16 cellular contexts compared by ENCODE assay signal in genomic region chr3:41991399-41991798, GRCh38. TPM values are rescaled to one million over a fixed set of nuclear protein-coding genes. Genes with fewer than 3 reads are reported as not detected.
DNase-seq lines count a peak whose midpoint lies in the region; ATAC-seq and TF ChIP-seq lines count a peak whose summit lies in the region.
"Had no signal": no experiment of that assay in that cellular context is flagged by ENCODE, and none has a peak within 500 bp of the region (broad histone marks: within the 10 kb centered on the region; RNA-seq: fewer than 3 reads in every experiment).

No MANE protein-coding gene starts in this region.

- peaks cover 16% of the 10 kb centered on the region for H3K4me1 ChIP-seq in PC-3 (ENCODE audit: insufficient read depth, low read length)
- H3K4me1 ChIP-seq: BLaER1 had no signal

- peak overlapping the region; percentile 16 for H3K4me2 ChIP-seq in PC-3 (ENCODE audit: low read length)
- H3K4me2 ChIP-seq: BLaER1, GM23338 had no signal

- no peak overlapping the region for H3K4me3 ChIP-seq in PC-3 (ENCODE audit: low read length)
- H3K4me3 ChIP-seq: BLaER1, GM23338 had no signal

- peaks cover 7% of the 10 kb centered on the region for H3K27me3 Mint-ChIP-seq in stimulated activated naive CD8-positive, alpha-beta T cell treated with anti-CD3 and anti-CD28 coated beads, Interleukin-15, amount 100 ng/mL, for 72 hours

- no peaks in the 10 kb centered on the region for H3K9me3 Mint-ChIP-seq in stimulated activated naive CD8-positive, alpha-beta T cell treated with anti-CD3 and anti-CD28 coated beads, Interleukin-15, amount 100 ng/mL, for 72 hours
- H3K9me3 Mint-ChIP-seq: CD4-positive, CD25-positive, alpha-beta regulatory T cell; GM23338 had no signal

- ATAC-seq in PC-3, result peak; percentile 63
- no peak for ATAC-seq in stimulated activated naive CD8-positive, alpha-beta T cell treated with anti-CD3 and anti-CD28 coated beads, Interleukin-15, amount 100 ng/mL, for 72 hours
- ATAC-seq in Right ventricle myocardium inferior, result no peak
- ATAC-seq: GM23338 had no signal

- no peaks in the 10 kb centered on the region for H4K20me1 ChIP-seq in PC-3 (ENCODE audit: low read length)
- H4K20me1 ChIP-seq: BLaER1 had no signal

- no peaks in the 10 kb centered on the region for H3K79me2 ChIP-seq in PC-3 (ENCODE audit: low read length)

- H3F3A ChIP-seq in PC-3 (ENCODE audit: low read length, unreplicated experiment), result no peaks in the 10 kb centered on the region

- POLR2A ChIA-PET in PC-3 (lab: Charles Lee; ENCODE audit: unreplicated experiment), result no interaction called here

- CTCF ChIA-PET in PC-3 (lab: Charles Lee), result no interaction called here

- no peaks in the 10 kb centered on the region for H3K36me3 ChIP-seq in PC-3 (ENCODE audit: low read depth, low read length)
- H3K36me3 ChIP-seq: BLaER1 had no signal

- H3K27me3 ChIP-seq in PC-3 (ENCODE audit: low read length), result no peaks in the 10 kb centered on the region
- H3K27me3 ChIP-seq: BLaER1 had no signal

- DNase-seq in NCI-H2227 (lab: John Stamatoyannopoulos, UW; ENCODE audit: unreplicated experiment) (peak; percentile 8), NCI-H2227 treated with DMSO at 0.1 percent for 48 hours (lab: John Stamatoyannopoulos, UW) (no peak), PC-3 (peak; percentile 67), dedifferentiated amniotic fluid mesenchymal stem cell (ENCODE audit: extremely low spot score) (peak; percentile 11), retina (peak; percentile 43), Right ventricle myocardium inferior (ENCODE audit: missing footprints) (no peak)
- no peak for DNase-seq in stimulated activated naive CD8-positive, alpha-beta T cell treated with anti-CD3 and anti-CD28 coated beads, Interleukin-15, amount 100 ng/mL, for 72 hours
- DNase-seq in activated T-cell treated with anti-CD3 and anti-CD28 coated beads, Interleukin-2, amount 50 U/mL, for 1 hour, result no peak
- DNase-seq: Calu3; CD4-positive, CD25-positive, alpha-beta regulatory T cell; DMS79 treated with DMSO at 0.1 percent for 48 hours; EL; H7 had no signal

- H3K27ac ChIP-seq in PC-3 (ENCODE audit: low read length), result no peak overlapping the region
- H3K27ac ChIP-seq: 22Rv1, BLaER1 had no signal

- no peaks in the 10 kb centered on the region for H3K9me3 ChIP-seq in PC-3 (ENCODE audit: low read length)
- H3K9me3 ChIP-seq: BLaER1 had no signal

- H3K9me2 ChIP-seq in PC-3 (replicated peaks; ENCODE audit: low read length), result no peaks in the 10 kb centered on the region

- H3K27ac Mint-ChIP-seq in stimulated activated naive CD8-positive, alpha-beta T cell treated with anti-CD3 and anti-CD28 coated beads, Interleukin-15, amount 100 ng/mL, for 72 hours, result no peak overlapping the region
- H3K27ac Mint-ChIP-seq: CD4-positive, CD25-positive, alpha-beta regulatory T cell; GM23338 had no signal

- H2AFZ ChIP-seq in PC-3 (ENCODE audit: low read length), result no peak overlapping the region
- H2AFZ ChIP-seq: GM23338 had no signal

- intact Hi-C loops in PC-3 (cut with micrococcal nuclease) (loop anchor here (2.0 kb wide), 1 partner anchor 29 kb away; the partner anchor contains the start of gene ULK4), Right ventricle myocardium inferior (cut with DNase I) (loop anchor here (10.0 kb wide), 1 partner anchor 87 kb away; no protein-coding TSS in a partner anchor)

- H3K4me1 Mint-ChIP-seq in stimulated activated naive CD8-positive, alpha-beta T cell treated with anti-CD3 and anti-CD28 coated beads, Interleukin-15, amount 100 ng/mL, for 72 hours, result no peaks in the 10 kb centered on the region
- H3K4me1 Mint-ChIP-seq: CD4-positive, CD25-positive, alpha-beta regulatory T cell; GM23338 had no signal

- no peak overlapping the region for H3K4me3 Mint-ChIP-seq in stimulated activated naive CD8-positive, alpha-beta T cell treated with anti-CD3 and anti-CD28 coated beads, Interleukin-15, amount 100 ng/mL, for 72 hours
- H3K4me3 Mint-ChIP-seq: CD4-positive, CD25-positive, alpha-beta regulatory T cell; GM23338 had no signal

- TF ChIP-seq CTCF in PC-3 (conservative IDR thresholded peaks at IDR 0.05; ENCODE audit: low read depth, low read length), result no peak

- no TSS peak for BruUV-seq in PC-3 (replicated peaks; lab: Mats Ljungman, UMichigan)

- no peak overlapping the region for H3K9ac ChIP-seq in PC-3 (ENCODE audit: low read length)
- H3K9ac ChIP-seq: BLaER1 had no signal

RNA-seq across cellular contexts. Expression of gene ULK4, which starts 29.5 kb away (rescaled TPM):
- total RNA-seq in PC-3 (2014; rRNA removed) (4.8 and 10.0 TPM in 2 replicates), Right ventricle myocardium inferior (4.6 TPM)

Comparison
In these comparisons a context has a peak if more than half of its experiments do, and no peak if none do; other contexts are left out.
1. DNase-seq: peak in NCI-H2227 (single experiment), PC-3 (single experiment), dedifferentiated amniotic fluid mesenchymal stem cell (single experiment) and retina (single experiment); none in NCI-H2227 treated with DMSO at 0.1 percent for 48 hours (single experiment), stimulated activated naive CD8-positive, alpha-beta T cell treated with anti-CD3 and anti-CD28 coated beads, Interleukin-15, amount 100 ng/mL, for 72 hours (0 of 2), Right ventricle myocardium inferior (single experiment) and activated T-cell treated with anti-CD3 and anti-CD28 coated beads, Interleukin-2, amount 50 U/mL, for 1 hour (single experiment).